ENCODE assay signal across 8 cellular contexts in genomic region chr10:92591550-92592140, GRCh38. TPM values are rescaled to one million over a fixed set of nuclear protein-coding genes. Genes with fewer than 3 reads are reported as not detected.
A peak's percentile ranks its signal among the peaks of the same experiment; 100 is the strongest.
DNase-seq lines count a peak whose midpoint lies in the region; ATAC-seq and TF ChIP-seq lines count a peak whose summit lies in the region.

No MANE protein-coding gene starts in this region.

- H3K36me3 Mint-ChIP-seq in activated CD8-positive, alpha-beta T cell treated with anti-CD3 and anti-CD28 coated beads for 36 hours (ENCODE audit: low read depth) = peaks cover 5% of the 10 kb centered on the region

- peaks cover 21% of the 10 kb centered on the region for H3K4me1 Mint-ChIP-seq in activated CD8-positive, alpha-beta T cell treated with anti-CD3 and anti-CD28 coated beads for 36 hours (ENCODE audit: low read depth)

- CTCF ChIA-PET in activated CD8-positive, alpha-beta T cell treated with anti-CD3 and anti-CD28 coated beads for 36 hours (lab: Charles Lee) = interaction anchor here (1.2 to 5.1 kb wide), 2 partner anchors 11 to 18 kb away, joined by 4 to 37 read pairs; partner anchors contain the start of gene IDE

- DNase-seq in NCI-H82 (lab: John Stamatoyannopoulos, UW) (peak; percentile 85), medulla oblongata (ENCODE audit: extremely low spot score) (peak; percentile 91)
- peak; percentile 95 for DNase-seq in activated CD8-positive, alpha-beta T cell treated with anti-CD3 and anti-CD28 coated beads for 36 hours
- DNase-seq in effector CD4-positive, alpha-beta T cell = peak; percentile 84
- DNase-seq in stimulated activated CD4-positive, alpha-beta T cell treated with anti-CD3 and anti-CD28 coated beads, TNF-alpha, amount 100 ng/mL, for 4 hours (ENCODE audit: low read depth in 3 of 3) = peak; percentile 64 to 79 (median 77)

- intact Hi-C loops in activated CD8-positive, alpha-beta T cell treated with anti-CD3 and anti-CD28 coated beads for 36 hours (cut with micrococcal nuclease) = loop anchor here (2.0 to 5.0 kb wide), 2 partner anchors 17 to 74 kb away; partner anchors contain the start of gene IDE

- peak overlapping the region; percentile 95 for H3K4me3 Mint-ChIP-seq in activated CD8-positive, alpha-beta T cell treated with anti-CD3 and anti-CD28 coated beads for 36 hours

- H3K9me3 Mint-ChIP-seq in activated CD8-positive, alpha-beta T cell treated with anti-CD3 and anti-CD28 coated beads for 36 hours = no peaks in the 10 kb centered on the region

- H3K27ac Mint-ChIP-seq in activated CD8-positive, alpha-beta T cell treated with anti-CD3 and anti-CD28 coated beads for 36 hours = peak overlapping the region; percentile 98

- POLR2A ChIA-PET in activated CD8-positive, alpha-beta T cell treated with anti-CD3 and anti-CD28 coated beads for 36 hours (lab: Charles Lee) = interaction anchor here (0.6 to 1.9 kb wide), 11 partner anchors 10 to 62 kb away, joined by 3 to 12 read pairs (median 4); partner anchors contain the start of gene IDE

- TF ChIP-seq CTCF in C4-2B (conservative IDR thresholded peaks at IDR 0.05) = no peak
- TF ChIP-seq CTCF in activated CD8-positive, alpha-beta T cell treated with anti-CD3 and anti-CD28 coated beads for 36 hours (IDR thresholded peaks at IDR 0.05) = no peak

- peaks cover 4% of the 10 kb centered on the region for H3K27me3 Mint-ChIP-seq in activated CD8-positive, alpha-beta T cell treated with anti-CD3 and anti-CD28 coated beads for 36 hours

- H3K27ac ChIP-seq in C4-2B = peak overlapping the region; percentile 91

- peak; percentile 73 for ATAC-seq in GM19395 (IDR thresholded peaks at IDR 0.05; ENCODE audit: unreplicated experiment)
- peak; percentile 68 for ATAC-seq in HG03521 (IDR thresholded peaks at IDR 0.05; ENCODE audit: unreplicated experiment)
- ATAC-seq in activated CD8-positive, alpha-beta T cell treated with anti-CD3 and anti-CD28 coated beads for 36 hours = peak; percentile 86

RNA-seq across cellular contexts. Expression of gene KIF11, which starts 1.3 kb away (rescaled TPM):
- total RNA-seq in activated CD8-positive, alpha-beta T cell treated with anti-CD3 and anti-CD28 coated beads for 36 hours = 10 to 100 TPM; 43.8 to 44.4 TPM

RNA-seq across cellular contexts. Expression of gene IDE, which starts 17.8 kb away (rescaled TPM):
- total RNA-seq in activated CD8-positive, alpha-beta T cell treated with anti-CD3 and anti-CD28 coated beads for 36 hours = 10 to 100 TPM; 30.1 to 33.2 TPM

Comparison
In these comparisons a context has a peak if more than half of its experiments do, and no peak if none do; other contexts are left out.
1. Peak in every context shown above with its lines: DNase-seq, ATAC-seq and H3K27ac ChIP-seq.